ENCODE assay signal across 11 cellular contexts in genomic region chr2:42053791-42054656, GRCh38. TPM values are rescaled to one million over a fixed set of nuclear protein-coding genes. Genes with fewer than 3 reads are reported as not detected.
DNase-seq lines count a peak whose midpoint lies in the region; ATAC-seq and TF ChIP-seq lines count a peak whose summit lies in the region.
"Had no signal": no experiment of that assay in that cellular context is flagged by ENCODE, and none has a peak within 500 bp of the region (broad histone marks: within the 10 kb centered on the region; RNA-seq: fewer than 3 reads in every experiment).

No MANE protein-coding gene starts in this region.

- peaks cover 11% of the 10 kb centered on the region for H3K79me1 ChIP-seq in neuronal stem cell (ENCODE audit: low read depth, low read length)

- intact Hi-C loops in ascending aorta (cut with DNase I) (no loop called here), left ventricle myocardium superior (cut with micrococcal nuclease) (no loop called here)

- H3K4me1 ChIP-seq in ascending aorta, result peaks cover 30 to 60% of the 10 kb centered on the region in 2 donors
- H3K4me1 ChIP-seq in neuronal stem cell (ENCODE audit: control insufficient read depth in 2 of 2, insufficient read depth in 1 of 2, low read depth in 1 of 2, low read length in 2 of 2), result peaks cover 51 to 59% of the 10 kb centered on the region in 2 donors

- H3K27me3 ChIP-seq in ascending aorta (no peaks in the 10 kb centered on the region), neuronal stem cell (ENCODE audit: control insufficient read depth in 3 of 3, insufficient read depth in 3 of 3, low read depth in 1 of 3, low read length in 3 of 3) (no peaks in the 10 kb centered on the region)

- no peak overlapping the region for H3K4ac ChIP-seq in neuronal stem cell (ENCODE audit: low read length)

- no peaks in the 10 kb centered on the region for H3K9me3 Mint-ChIP-seq in type B pancreatic cell

- H3K18ac ChIP-seq in neuronal stem cell (ENCODE audit: low read length), result peak overlapping the region; percentile 6

- no peak overlapping the region for H2BK15ac ChIP-seq in neuronal stem cell (ENCODE audit: low read length)

- no peak overlapping the region for H2BK12ac ChIP-seq in neuronal stem cell (ENCODE audit: low read length)

- ATAC-seq in left ventricle myocardium superior (peak; percentile 82), HG02885 (IDR thresholded peaks at IDR 0.05; ENCODE audit: poor library complexity, unreplicated experiment) (no peak), GM21423 (IDR thresholded peaks at IDR 0.05; ENCODE audit: unreplicated experiment) (no peak)
- ATAC-seq: GM12878 had no signal

- H2AFZ ChIP-seq in neuronal stem cell (ENCODE audit: low read length), result peak overlapping the region; percentile 78

- peak overlapping the region in 1 of 2 donors; percentile 84 for H3K4me3 ChIP-seq in ascending aorta
- H3K4me3 ChIP-seq in neuronal stem cell (ENCODE audit: low read length in 2 of 2), result no peak overlapping the region
- H3K4me3 ChIP-seq: GM12878 had no signal

- H3K27ac ChIP-seq in ascending aorta (peak overlapping the region; percentile 97 to 98), neuronal stem cell (replicated peaks; ENCODE audit: low read length) (no peak overlapping the region)

- TF ChIP-seq CTCF in ascending aorta (IDR thresholded peaks at IDR 0.05) (no peak), type B pancreatic cell (conservative IDR thresholded peaks at IDR 0.05) (no peak)

- no peak overlapping the region for H3K9ac ChIP-seq in neuronal stem cell (ENCODE audit: low read depth, low read length, poor library complexity)

- H4K8ac ChIP-seq in neuronal stem cell (ENCODE audit: low read depth, low read length), result no peak overlapping the region

- no peak overlapping the region for H2AK5ac ChIP-seq in neuronal stem cell (ENCODE audit: low read depth, low read length)

- DNase-seq in ascending aorta (ENCODE audit: low spot score in 2 of 2), result peak; percentile 64 to 90
- peak; percentile 78 for DNase-seq in left ventricle myocardium superior
- DNase-seq in neuronal stem cell (ENCODE audit: low spot score), result no peak
- no peak for DNase-seq in type B pancreatic cell (ENCODE audit: extremely low spot score, unreplicated experiment)
- DNase-seq in NCI-H446 treated with DMSO at 0.1 percent for 48 hours (lab: John Stamatoyannopoulos, UW), result no peak
- DNase-seq in NCI-H2081 treated with DMSO at 0.1 percent for 48 hours (lab: John Stamatoyannopoulos, UW), result no peak
- DNase-seq: activated effector memory CD4-positive, alpha-beta T cell treated with Interleukin-2 at 50 U/mL for 16 hours; SHP77 had no signal

- peaks cover 34% of the 10 kb centered on the region for H3K4me1 Mint-ChIP-seq in type B pancreatic cell (ENCODE audit: unreplicated experiment)

- peak overlapping the region; percentile 75 for H3K4me3 Mint-ChIP-seq in type B pancreatic cell

- H3K27me3 Mint-ChIP-seq in type B pancreatic cell, result peaks cover 13% of the 10 kb centered on the region

- peak overlapping the region; percentile 82 for H3K27ac Mint-ChIP-seq in type B pancreatic cell

- no peak overlapping the region for H3K4me2 ChIP-seq in neuronal stem cell (ENCODE audit: insufficient read depth, low read length, poor library complexity, severe bottlenecking)

- H2BK120ac ChIP-seq in neuronal stem cell (ENCODE audit: low read depth, low read length), result no peak overlapping the region

- H3K36me3 Mint-ChIP-seq in type B pancreatic cell, result peaks cover 11% of the 10 kb centered on the region

- peak overlapping the region; percentile 12 for H3K23ac ChIP-seq in neuronal stem cell (ENCODE audit: low read depth, low read length, poor library complexity)

- H3K36me3 ChIP-seq in ascending aorta (peaks cover 42 to 52% of the 10 kb centered on the region in 2 donors), neuronal stem cell (replicated peaks in 1 of 2; ENCODE audit: control insufficient read depth in 2 of 2, insufficient read depth in 2 of 2, low read length in 2 of 2) (peaks cover 56 to 58% of the 10 kb centered on the region in 2 donors)

- no peak overlapping the region for H2BK5ac ChIP-seq in neuronal stem cell (ENCODE audit: low read length)

- H3K9me3 ChIP-seq in ascending aorta (no peaks in the 10 kb centered on the region), neuronal stem cell (replicated peaks in 1 of 2; ENCODE audit: control insufficient read depth in 2 of 2, insufficient read depth in 1 of 2, low read depth in 1 of 2, low read length in 2 of 2) (no peaks in the 10 kb centered on the region)

- no CpG with 5 or more reads among the region's 23 CpGs for WGBS in neuronal stem cell (ENCODE audit: extremely low coverage in 2 of 2, insufficient read length in 2 of 2, insufficient replicate concordance in 1 of 2), 2 donors

- H3K14ac ChIP-seq in neuronal stem cell (ENCODE audit: low read length), result no peak overlapping the region

- no peak overlapping the region for H4K91ac ChIP-seq in neuronal stem cell (ENCODE audit: low read depth, low read length, poor library complexity)

RNA-seq across cellular contexts. Expression of gene PKDCC, which starts 6.2 kb away (rescaled TPM):
- total RNA-seq in ascending aorta (210 TPM), left ventricle myocardium superior (77.1 TPM), type B pancreatic cell (ENCODE audit: low replicate concordance) (81.8 and 158 TPM in 2 replicates)
- 93.5 TPM for polyA plus RNA-seq in neuronal stem cell (2013, experiment 1 of 2)
- 92.5 TPM for polyA plus RNA-seq in neuronal stem cell (2013, experiment 2 of 2)

Comparison
In these comparisons a context has a peak if more than half of its experiments do, and no peak if none do; other contexts are left out.
1. DNase-seq: peak in ascending aorta (2 of 2) and left ventricle myocardium superior (single experiment); none in neuronal stem cell (single experiment), type B pancreatic cell (single experiment), NCI-H446 treated with DMSO at 0.1 percent for 48 hours (single experiment) and NCI-H2081 treated with DMSO at 0.1 percent for 48 hours (single experiment).